In the genomic region with DNA sequence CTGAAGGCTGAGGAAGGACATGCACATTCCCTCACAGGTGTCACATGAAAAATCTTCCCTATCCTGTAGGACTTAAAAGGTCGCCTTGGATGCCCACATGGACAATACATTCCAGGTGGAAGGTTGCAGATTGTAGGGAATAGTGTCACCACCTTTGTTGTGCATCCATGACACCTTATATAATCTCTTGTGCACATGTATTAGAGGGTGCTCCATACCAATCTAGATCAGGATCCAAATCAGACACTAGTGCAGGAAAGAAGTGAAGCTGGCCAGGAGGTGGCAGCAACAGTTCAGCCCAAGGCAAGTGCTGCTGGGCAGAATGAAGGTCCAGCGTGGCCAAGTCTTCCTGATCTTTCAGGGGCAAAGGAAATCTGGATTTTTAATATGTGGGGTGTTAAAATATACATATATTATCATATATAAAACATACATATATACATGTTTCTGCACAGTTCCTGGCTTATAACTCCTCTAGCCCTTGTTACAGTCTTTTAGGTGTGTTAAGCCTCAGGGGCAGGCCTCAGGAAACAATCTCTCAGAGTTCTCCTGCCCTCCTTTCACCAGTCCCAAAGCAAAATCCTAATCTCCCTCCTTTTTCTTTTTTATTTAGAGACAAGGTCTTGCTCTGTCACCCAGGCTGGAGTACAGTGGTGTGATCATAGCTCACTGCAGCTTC, we compare ENCODE assay signal across 8 cellular contexts. TPM values are rescaled to one million over a fixed set of nuclear protein-coding genes. Genes with fewer than 3 reads are reported as not detected.
DNase-seq lines count a peak whose midpoint lies in the region; ATAC-seq and TF ChIP-seq lines count a peak whose summit lies in the region.

No MANE protein-coding gene starts in this region.

- H3K27ac ChIP-seq in aorta (ENCODE audit: low read depth in 1 of 2, low read length in 2 of 2) = no peak overlapping the region

- TF ChIP-seq CTCF in omental fat pad (IDR thresholded peaks at IDR 0.05) = no peak

- H3K27me3 ChIP-seq in aorta (ENCODE audit: control insufficient read depth in 1 of 2, insufficient read depth in 2 of 2, low read length in 1 of 2) = no peaks in the 10 kb centered on the region

- H3K36me3 ChIP-seq in aorta (ENCODE audit: control insufficient read depth in 1 of 2, insufficient read depth in 2 of 2, low read length in 1 of 2) = peaks cover 0 to 4% of the 10 kb centered on the region in 2 donors

- no peak overlapping the region for H3K27ac Mint-ChIP-seq in activated T-helper 2 cell treated with anti-CD3 and anti-CD28 coated beads, Interferon-gamma antibody, Interleukin-2, Interleukin-4, amounts not matched to agents 10 μg/mL and 5 μg/mL and 100 μg/mL, durations not matched to agents 14 hours and 24 hours and 36 hours

- H3K36me3 Mint-ChIP-seq in activated T-helper 2 cell treated with anti-CD3 and anti-CD28 coated beads, Interferon-gamma antibody, Interleukin-2, Interleukin-4, amounts not matched to agents 10 μg/mL and 5 μg/mL and 100 μg/mL, durations not matched to agents 14 hours and 24 hours and 36 hours (ENCODE audit: low read depth) = peaks cover 37% of the 10 kb centered on the region

- no peak overlapping the region for H3K4me3 Mint-ChIP-seq in activated T-helper 2 cell treated with anti-CD3 and anti-CD28 coated beads, Interferon-gamma antibody, Interleukin-2, Interleukin-4, amounts not matched to agents 10 μg/mL and 5 μg/mL and 100 μg/mL, durations not matched to agents 14 hours and 24 hours and 36 hours (ENCODE audit: low read depth)

- intact Hi-C loops in activated T-helper 2 cell treated with anti-CD3 and anti-CD28 coated beads, Interferon-gamma antibody, Interleukin-2, Interleukin-4, amounts not matched to agents 10 μg/mL and 5 μg/mL and 100 μg/mL, durations not matched to agents 14 hours and 24 hours and 36 hours (cut with micrococcal nuclease) = loop anchor here (1.0 kb wide), 1 partner anchor 164 kb away; no protein-coding TSS in a partner anchor
- intact Hi-C loops in aorta (cut with DNase I) = loop anchor here in 1 of 2 donors (5.0 kb wide), 1 partner anchor 272 kb away; no protein-coding TSS in a partner anchor

- H3K27me3 Mint-ChIP-seq in activated T-helper 2 cell treated with anti-CD3 and anti-CD28 coated beads, Interferon-gamma antibody, Interleukin-2, Interleukin-4, amounts not matched to agents 10 μg/mL and 5 μg/mL and 100 μg/mL, durations not matched to agents 14 hours and 24 hours and 36 hours (ENCODE audit: low read depth) = no peaks in the 10 kb centered on the region

- peak; percentile 40 for DNase-seq in GM04504 (ENCODE audit: low read depth)
- peak; percentile 54 for DNase-seq in HK-2 (ENCODE audit: unreplicated experiment)
- peak; percentile 83 for DNase-seq in OCI-M1 (lab: John Stamatoyannopoulos, UW)
- peak; percentile 37 for DNase-seq in activated T-helper 2 cell treated with anti-CD3 and anti-CD28 coated beads, Interferon-gamma antibody, Interleukin-2, Interleukin-4, amounts not matched to agents 10 μg/mL and 5 μg/mL and 100 μg/mL, durations not matched to agents 14 hours and 24 hours and 36 hours (ENCODE audit: low spot score)
- DNase-seq in globus pallidus (ENCODE audit: low spot score) = peak; percentile 72
- no peak for DNase-seq in omental fat pad (ENCODE audit: low spot score)
- peak; percentile 79 to 86 for DNase-seq in aorta

- H3K4me1 Mint-ChIP-seq in activated T-helper 2 cell treated with anti-CD3 and anti-CD28 coated beads, Interferon-gamma antibody, Interleukin-2, Interleukin-4, amounts not matched to agents 10 μg/mL and 5 μg/mL and 100 μg/mL, durations not matched to agents 14 hours and 24 hours and 36 hours (ENCODE audit: low read depth) = peaks cover 5% of the 10 kb centered on the region

- ATAC-seq in omental fat pad (ENCODE audit: low FRiP score) (peak; percentile 58), aorta (ENCODE audit: low FRiP score) (peak; percentile 80), GM18907 (IDR thresholded peaks at IDR 0.05; ENCODE audit: unreplicated experiment) (no peak)

- WGBS in aorta, 2 donors = 47 to 50% methylated on average over 2 of the region's 2 CpGs

- no peaks in the 10 kb centered on the region for H3K4me1 ChIP-seq in aorta (ENCODE audit: control insufficient read depth in 1 of 2, insufficient read depth in 2 of 2, low read length in 2 of 2)

- no peak overlapping the region for H3K4me3 ChIP-seq in aorta (ENCODE audit: low read length in 2 of 2)

- H3K9me3 Mint-ChIP-seq in activated T-helper 2 cell treated with anti-CD3 and anti-CD28 coated beads, Interferon-gamma antibody, Interleukin-2, Interleukin-4, amounts not matched to agents 10 μg/mL and 5 μg/mL and 100 μg/mL, durations not matched to agents 14 hours and 24 hours and 36 hours = no peaks in the 10 kb centered on the region

- no peaks in the 10 kb centered on the region for H3K9me3 ChIP-seq in aorta (ENCODE audit: control insufficient read depth, low read length)

RNA-seq across cellular contexts. Expression of gene NIF3L1, which starts 16.6 kb away (rescaled TPM):
- total RNA-seq in activated T-helper 2 cell treated with anti-CD3 and anti-CD28 coated beads, Interferon-gamma antibody, Interleukin-2, Interleukin-4, amounts not matched to agents 10 μg/mL and 5 μg/mL and 100 μg/mL, durations not matched to agents 14 hours and 24 hours and 36 hours = 23.9 and 24.8 TPM in 2 replicates
- total RNA-seq in omental fat pad (10 to 100 TPM in 3 of 4 donors, 1 to 10 TPM in 1; 9.2 to 24.1 (median 15.6) TPM), aorta (10 to 100 TPM; 13.6 to 15.8 TPM)
- polyA plus RNA-seq in aorta = 10 to 100 TPM; 18.2 to 22.0 TPM

RNA-seq across cellular contexts. Expression of gene PPIL3, which starts 16.9 kb away (rescaled TPM):
- total RNA-seq in activated T-helper 2 cell treated with anti-CD3 and anti-CD28 coated beads, Interferon-gamma antibody, Interleukin-2, Interleukin-4, amounts not matched to agents 10 μg/mL and 5 μg/mL and 100 μg/mL, durations not matched to agents 14 hours and 24 hours and 36 hours = 55.4 and 57.8 TPM in 2 replicates
- total RNA-seq in omental fat pad (10 to 100 TPM; 14.7 to 39.6 (median 27.1) TPM), aorta (10 to 100 TPM; 17.8 to 33.7 TPM)
- 10 to 100 TPM; 21.4 to 39.2 TPM for polyA plus RNA-seq in aorta

RNA-seq across cellular contexts. Expression of gene CLK1, which starts 41.3 kb away (rescaled TPM):
- total RNA-seq in activated T-helper 2 cell treated with anti-CD3 and anti-CD28 coated beads, Interferon-gamma antibody, Interleukin-2, Interleukin-4, amounts not matched to agents 10 μg/mL and 5 μg/mL and 100 μg/mL, durations not matched to agents 14 hours and 24 hours and 36 hours = 114 and 122 TPM in 2 replicates
- total RNA-seq in omental fat pad = 100 to 1,000 TPM; 115 to 224 (median 126) TPM
- 100 to 1,000 TPM; 167 to 197 TPM for total RNA-seq in aorta
- 100 to 1,000 TPM in 1 of 2 donors, 10 to 100 TPM in 1; 89.3 to 361 TPM for polyA plus RNA-seq in aorta

RNA-seq across cellular contexts. Expression of gene ORC2, which starts 57.7 kb away (rescaled TPM):
- total RNA-seq in activated T-helper 2 cell treated with anti-CD3 and anti-CD28 coated beads, Interferon-gamma antibody, Interleukin-2, Interleukin-4, amounts not matched to agents 10 μg/mL and 5 μg/mL and 100 μg/mL, durations not matched to agents 14 hours and 24 hours and 36 hours = 50.7 and 62.9 TPM in 2 replicates
- total RNA-seq in omental fat pad (10 to 100 TPM; 16.6 to 19.7 (median 18.7) TPM), aorta (10 to 100 TPM; 28.8 to 35.6 TPM)
- 10 to 100 TPM in 1 of 2 donors, 1 to 10 TPM in 1; 5.6 to 11.9 TPM for polyA plus RNA-seq in aorta
